Comparison of ENCODE assay signal across 13 cellular contexts in genomic region chr7:94060772-94061171, GRCh38. TPM values are rescaled to one million over a fixed set of nuclear protein-coding genes. Genes with fewer than 3 reads are reported as not detected.
DNase-seq lines count a peak whose midpoint lies in the region; ATAC-seq and TF ChIP-seq lines count a peak whose summit lies in the region.
"Had no signal": no experiment of that assay in that cellular context is flagged by ENCODE, and none has a peak within 500 bp of the region (broad histone marks: within the 10 kb centered on the region; RNA-seq: fewer than 3 reads in every experiment).

No MANE protein-coding gene starts in this region.

- ATAC-seq in GM19467 (IDR thresholded peaks at IDR 0.05; ENCODE audit: unreplicated experiment) (peak; percentile 38), HG03108 (IDR thresholded peaks at IDR 0.05; ENCODE audit: unreplicated experiment) (no peak), HG02571 (IDR thresholded peaks at IDR 0.05; ENCODE audit: unreplicated experiment) (no peak)
- ATAC-seq: T-cell had no signal

- POLR2A ChIA-PET in RWPE1 (lab: Yijun Ruan, JAX; ENCODE audit: low non-redundant PET): no interaction called here

- H3K27ac ChIP-seq in RWPE1: no peak overlapping the region

- CTCF ChIA-PET in RWPE1 (lab: Yijun Ruan, JAX): no interaction called here

- peak; percentile 19 for DNase-seq in AG20443 (ENCODE audit: low spot score)
- DNase-seq in Jurkat, Clone E6-1 (ENCODE audit: low read depth, low spot score): peak; percentile 5
- peak; percentile 88 for DNase-seq in fibroblast of mammary gland (ENCODE audit: low read depth)
- DNase-seq in RWPE1 (ENCODE audit: low spot score): no peak
- no peak for DNase-seq in NAMALWA (ENCODE audit: low spot score)
- DNase-seq: activated CD8-positive, alpha-beta memory T cell treated with anti-CD3 and anti-CD28 coated beads for 24 hours; amniotic stem cell; Kasumi-1; NCI-H446 treated with DMSO at 0.1 percent for 48 hours; T-cell had no signal

- no peak overlapping the region for H3K4me3 ChIP-seq in Jurkat, Clone E6-1 (ENCODE audit: low read length)
- H3K4me3 ChIP-seq in fibroblast of mammary gland (ENCODE audit: control insufficient read depth, low read depth, low read length): no peak overlapping the region

- TF ChIP-seq CTCF in fibroblast of mammary gland (conservative IDR thresholded peaks at IDR 0.05; ENCODE audit: control insufficient read depth, insufficient read depth, low read depth, low read length) (no peak), RWPE1 (conservative IDR thresholded peaks at IDR 0.05; ENCODE audit: low read depth) (no peak)

RNA-seq across cellular contexts. Expression of gene BET1, which starts 56.6 kb away (rescaled TPM):
- polyA plus RNA-seq in Jurkat, Clone E6-1 (2012; ENCODE audit: insufficient read depth, insufficient read length): 13.7 TPM

Comparison
In these comparisons a context has a peak if more than half of its experiments do, and no peak if none do; other contexts are left out.
1. DNase-seq: peak in AG20443 (single experiment), Jurkat, Clone E6-1 (single experiment) and fibroblast of mammary gland (single experiment); none in RWPE1 (single experiment) and NAMALWA (single experiment).